In genomic region chr3:119378259-119378658, GRCh38 we compare ENCODE assay signal across 17 cellular contexts.
DNase-seq lines count a peak whose midpoint lies in the region; ATAC-seq and TF ChIP-seq lines count a peak whose summit lies in the region.
"Had no signal": no experiment of that assay in that cellular context is flagged by ENCODE, and none has a peak within 500 bp of the region (broad histone marks: within the 10 kb centered on the region; RNA-seq: fewer than 3 reads in every experiment).

No MANE protein-coding gene starts in this region.

- H3K27me3 ChIP-seq in BLaER1, result no peaks in the 10 kb centered on the region
- no peaks in the 10 kb centered on the region for H3K27me3 ChIP-seq in PC-3 (ENCODE audit: low read length)

- ATAC-seq in PC-3 (peak; percentile 57), sciatic nerve (peak; percentile 80), T-helper 17 cell (no peak), GM18909 (IDR thresholded peaks at IDR 0.05; ENCODE audit: poor library complexity, unreplicated experiment) (no peak)
- ATAC-seq in stimulated activated naive B cell treated with anti-CD40 and anti-IgM and Interleukin-4, amounts not matched to agents 10 μg/mL and 1 μg/mL and 100 μg/mL, for 72 hours (replicated peaks), result no peak
- ATAC-seq: GM12878 had no signal

- CTCF ChIA-PET in PC-3 (lab: Charles Lee), result no interaction called here

- no peak overlapping the region for H2AFZ ChIP-seq in PC-3 (ENCODE audit: low read length)
- H2AFZ ChIP-seq: GM23248 had no signal

- H3K9me3 ChIP-seq in BLaER1 (no peaks in the 10 kb centered on the region), PC-3 (ENCODE audit: low read length) (no peaks in the 10 kb centered on the region), T-helper 17 cell (ENCODE audit: control insufficient read depth, low read length, poor library complexity, severe bottlenecking) (no peaks in the 10 kb centered on the region)

- peaks cover 23 to 61% of the 10 kb centered on the region in 2 donors for H3K36me3 Mint-ChIP-seq in stimulated activated naive B cell treated with anti-CD40 and anti-IgM and Interleukin-4, amounts not matched to agents 10 μg/mL and 1 μg/mL and 100 μg/mL, for 72 hours
- H3K36me3 Mint-ChIP-seq in T-helper 17 cell (ENCODE audit: low read depth), result peaks cover 13% of the 10 kb centered on the region

- peak overlapping the region; percentile 5 for H3K27ac Mint-ChIP-seq in stimulated activated naive B cell treated with anti-CD40 and anti-IgM and Interleukin-4, amounts not matched to agents 10 μg/mL and 1 μg/mL and 100 μg/mL, for 72 hours
- no peak overlapping the region for H3K27ac Mint-ChIP-seq in T-helper 17 cell

- H3F3A ChIP-seq in PC-3 (ENCODE audit: low read length, unreplicated experiment), result no peaks in the 10 kb centered on the region

- H3K4me2 ChIP-seq in BLaER1 (peak overlapping the region; percentile 83), PC-3 (ENCODE audit: low read length) (no peak overlapping the region)

- H4K20me1 ChIP-seq in BLaER1, result no peaks in the 10 kb centered on the region
- H4K20me1 ChIP-seq in PC-3 (ENCODE audit: low read length), result no peaks in the 10 kb centered on the region

- DNase-seq in PC-3 (no peak), sciatic nerve (ENCODE audit: low spot score) (no peak), T-helper 17 cell (no peak), DMS79 (lab: John Stamatoyannopoulos, UW) (no peak)
- no peak for DNase-seq in stimulated activated naive B cell treated with anti-CD40 and anti-IgM and Interleukin-4, amounts not matched to agents 10 μg/mL and 1 μg/mL and 100 μg/mL, for 72 hours
- DNase-seq: C1 segment of cervical spinal cord; Calu3; CD4-positive, alpha-beta memory T cell; COR-L47; EL; GDM1; GM23248; H7; HCEC 1CT had no signal

- 0 out of 2 replicates have a peak overlapping the region, but pooled peaks have one; percentile 29 for H3K27ac ChIP-seq in BLaER1
- H3K27ac ChIP-seq in PC-3 (ENCODE audit: low read length), result no peak overlapping the region
- H3K27ac ChIP-seq: GM23248 had no signal

- no peaks in the 10 kb centered on the region for H3K79me2 ChIP-seq in PC-3 (ENCODE audit: low read length)

- H3K9me3 Mint-ChIP-seq in stimulated activated naive B cell treated with anti-CD40 and anti-IgM and Interleukin-4, amounts not matched to agents 10 μg/mL and 1 μg/mL and 100 μg/mL, for 72 hours, result no peaks in the 10 kb centered on the region
- H3K9me3 Mint-ChIP-seq: CD4-positive, alpha-beta memory T cell had no signal

- POLR2A ChIA-PET in PC-3 (lab: Charles Lee; ENCODE audit: unreplicated experiment), result no interaction called here

- no peak for TF ChIP-seq CTCF in PC-3 (conservative IDR thresholded peaks at IDR 0.05; ENCODE audit: low read depth, low read length)

- no peaks in the 10 kb centered on the region for H3K9me2 ChIP-seq in PC-3 (replicated peaks; ENCODE audit: low read length)

- BruUV-seq in PC-3 (replicated peaks; lab: Mats Ljungman, UMichigan), result no TSS peak

- intact Hi-C loops in PC-3 (cut with micrococcal nuclease) (no loop called here), sciatic nerve (cut with DNase I) (no loop called here)

- H3K4me3 ChIP-seq in BLaER1 (0 out of 2 replicates have a peak overlapping the region, but pooled peaks have one; percentile 10), PC-3 (ENCODE audit: low read length) (no peak overlapping the region)
- H3K4me3 ChIP-seq: GM12878, GM23248 had no signal

- no peak overlapping the region for H3K4me3 Mint-ChIP-seq in stimulated activated naive B cell treated with anti-CD40 and anti-IgM and Interleukin-4, amounts not matched to agents 10 μg/mL and 1 μg/mL and 100 μg/mL, for 72 hours
- H3K4me3 Mint-ChIP-seq in T-helper 17 cell, result no peak overlapping the region
- H3K4me3 Mint-ChIP-seq: CD4-positive, alpha-beta memory T cell had no signal

- H3K9ac ChIP-seq in BLaER1, result peak overlapping the region; percentile 60; the same call in 1 of the 2 replicates
- no peak overlapping the region for H3K9ac ChIP-seq in PC-3 (ENCODE audit: low read length)
- H3K9ac ChIP-seq: GM23248 had no signal

- H3K4me1 ChIP-seq in BLaER1, result peaks cover 16% of the 10 kb centered on the region
- H3K4me1 ChIP-seq in PC-3 (ENCODE audit: insufficient read depth, low read length), result no peaks in the 10 kb centered on the region

- H3K27me3 Mint-ChIP-seq in stimulated activated naive B cell treated with anti-CD40 and anti-IgM and Interleukin-4, amounts not matched to agents 10 μg/mL and 1 μg/mL and 100 μg/mL, for 72 hours, result no peaks in the 10 kb centered on the region
- no peaks in the 10 kb centered on the region for H3K27me3 Mint-ChIP-seq in T-helper 17 cell
- H3K27me3 Mint-ChIP-seq: CD4-positive, alpha-beta memory T cell had no signal

- peaks cover 6 to 8% of the 10 kb centered on the region in 2 donors for H3K4me1 Mint-ChIP-seq in stimulated activated naive B cell treated with anti-CD40 and anti-IgM and Interleukin-4, amounts not matched to agents 10 μg/mL and 1 μg/mL and 100 μg/mL, for 72 hours
- H3K4me1 Mint-ChIP-seq in T-helper 17 cell, result peaks cover 9% of the 10 kb centered on the region

- H3K36me3 ChIP-seq in BLaER1 (no peaks in the 10 kb centered on the region), PC-3 (ENCODE audit: low read depth, low read length) (no peaks in the 10 kb centered on the region)

Comparison
In these comparisons a context has a peak if more than half of its experiments do, and no peak if none do; other contexts are left out.
1. ATAC-seq: peak in PC-3 (single experiment) and sciatic nerve (single experiment); none in stimulated activated naive B cell treated with anti-CD40 and anti-IgM and Interleukin-4, amounts not matched to agents 10 μg/mL and 1 μg/mL and 100 μg/mL, for 72 hours (0 of 2), T-helper 17 cell (single experiment) and GM18909 (single experiment).